18 cellular contexts compared by ENCODE assay signal in the genomic region with DNA sequence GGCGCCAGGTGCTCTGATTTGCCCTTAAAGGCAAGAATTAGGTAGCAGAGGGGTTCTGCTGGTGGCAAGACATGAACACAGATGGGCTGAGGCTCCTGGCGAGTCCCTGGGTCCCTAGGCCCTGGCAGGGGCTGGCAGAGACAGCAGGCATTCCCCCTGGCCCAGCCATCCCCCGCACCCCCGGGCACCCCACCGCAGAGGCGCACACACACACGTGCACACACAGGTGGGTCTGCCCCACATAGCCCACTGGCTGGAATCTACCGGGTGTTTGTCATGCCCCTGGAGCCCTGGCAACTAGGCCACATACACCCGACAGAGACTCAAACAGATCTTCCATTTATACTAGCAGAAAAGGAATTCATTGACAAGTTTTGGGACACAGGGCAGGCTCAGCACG.
DNase-seq lines count a peak whose midpoint lies in the region; ATAC-seq and TF ChIP-seq lines count a peak whose summit lies in the region.
"Had no signal": no experiment of that assay in that cellular context is flagged by ENCODE, and none has a peak within 500 bp of the region (broad histone marks: within the 10 kb centered on the region; RNA-seq: fewer than 3 reads in every experiment).

No MANE protein-coding gene starts in this region.

- H3K4me1 Mint-ChIP-seq in endodermal cell = peaks cover 29% of the 10 kb centered on the region

- H3K27ac Mint-ChIP-seq in endodermal cell = peak overlapping the region; percentile 44
- H3K27ac Mint-ChIP-seq: CD8-positive, alpha-beta memory T cell had no signal

- H3K9ac ChIP-seq in DND-41 (ENCODE audit: low read depth, low read length) (no peak overlapping the region), endodermal cell (ENCODE audit: extremely low read depth, low read length, poor library complexity, severe bottlenecking) (no peak overlapping the region)
- H3K9ac ChIP-seq: GM23248 had no signal

- peaks cover 8% of the 10 kb centered on the region for H3K36me3 Mint-ChIP-seq in endodermal cell (ENCODE audit: low read depth)
- H3K36me3 Mint-ChIP-seq: CD4-positive, CD25-positive, alpha-beta regulatory T cell; CD8-positive, alpha-beta memory T cell had no signal

- H3K79me2 ChIP-seq in DND-41 (ENCODE audit: insufficient read depth, low read length) = no peaks in the 10 kb centered on the region
- no peaks in the 10 kb centered on the region for H3K79me2 ChIP-seq in osteoblast (ENCODE audit: insufficient read depth, low read length)

- DNase-seq in DND-41 = no peak
- peak; percentile 72 for DNase-seq in NCI-H2171 treated with DMSO at 0.1 percent for 48 hours (lab: John Stamatoyannopoulos, UW)
- DNase-seq in endodermal cell = no peak
- peak; percentile 61 for DNase-seq in osteoblast (ENCODE audit: insufficient read length, low spot score, missing footprints)
- DNase-seq in A172 (ENCODE audit: low spot score) = no peak
- DNase-seq in activated effector memory CD4-positive, alpha-beta T cell treated with anti-CD3 and anti-CD28 coated beads, Interleukin-2, amount 50 U/mL, for 16 hours = no peak
- DNase-seq in NCI-H146 treated with DMSO at 0.1 percent for 48 hours (lab: John Stamatoyannopoulos, UW; ENCODE audit: unreplicated experiment) = no peak
- DNase-seq: ACHN; C1 segment of cervical spinal cord; CD4-positive, CD25-positive, alpha-beta regulatory T cell; CD8-positive, alpha-beta memory T cell; COR-L47; DMS153; DMS79; GF-D8; GM23248 had no signal

- H3K4me3 ChIP-seq in DND-41 (ENCODE audit: low read depth in 1 of 2, low read length in 2 of 2) (no peak overlapping the region), endodermal cell (ENCODE audit: low read length) (no peak overlapping the region), osteoblast (ENCODE audit: insufficient read depth, low read length) (no peak overlapping the region)
- H3K4me3 ChIP-seq: GM23248, HAP-1 had no signal

- H3K4me3 Mint-ChIP-seq in endodermal cell = no peak overlapping the region

- ATAC-seq in DND-41 (ENCODE audit: insufficient read depth, low read depth) = no peak

- H3K4me1 ChIP-seq in DND-41 (ENCODE audit: insufficient read depth, low read length) (peaks cover 59% of the 10 kb centered on the region), endodermal cell (ENCODE audit: control insufficient read depth, insufficient read depth, low read length) (peaks cover 7% of the 10 kb centered on the region), osteoblast (ENCODE audit: insufficient read depth, low read length) (no peaks in the 10 kb centered on the region)

- H3K27ac ChIP-seq in DND-41 (ENCODE audit: low read length) (peak overlapping the region; percentile 92; the same call in 1 of the 2 replicates), endodermal cell (ENCODE audit: low read depth, low read length) (no peak overlapping the region), osteoblast (ENCODE audit: low read depth, low read length) (no peak overlapping the region)
- H3K27ac ChIP-seq: GM23248 had no signal

- H3K9me3 Mint-ChIP-seq in endodermal cell = no peaks in the 10 kb centered on the region
- H3K9me3 Mint-ChIP-seq: CD8-positive, alpha-beta memory T cell had no signal

- H4K20me1 ChIP-seq in DND-41 (ENCODE audit: insufficient read depth, low read length) = no peaks in the 10 kb centered on the region
- peaks cover 3% of the 10 kb centered on the region for H4K20me1 ChIP-seq in osteoblast (ENCODE audit: insufficient read depth, low read length)

- H3K9me3 ChIP-seq in DND-41 (ENCODE audit: insufficient read depth, low read length, severe bottlenecking) (no peaks in the 10 kb centered on the region), endodermal cell (ENCODE audit: control insufficient read depth, low read length) (no peaks in the 10 kb centered on the region), osteoblast (ENCODE audit: low read depth, low read length) (no peaks in the 10 kb centered on the region)
- H3K9me3 ChIP-seq: BE2C, HAP-1 had no signal

- H3K36me3 ChIP-seq in DND-41 (ENCODE audit: insufficient read depth, low read length) (no peaks in the 10 kb centered on the region), endodermal cell (ENCODE audit: control insufficient read depth, insufficient read depth, low read length) (peaks cover 7% of the 10 kb centered on the region), osteoblast (ENCODE audit: insufficient read depth, low read length) (no peaks in the 10 kb centered on the region)
- H3K36me3 ChIP-seq: BE2C, HAP-1 had no signal

- no peaks in the 10 kb centered on the region for H3K27me3 Mint-ChIP-seq in endodermal cell (ENCODE audit: insufficient read depth)

- TF ChIP-seq CTCF in DND-41 (IDR thresholded peaks at IDR 0.05; ENCODE audit: borderline replicate concordance, extremely low read depth, low read length, poor library complexity, severe bottlenecking) (no peak), endodermal cell (conservative IDR thresholded peaks at IDR 0.05) (no peak), osteoblast (IDR thresholded peaks at IDR 0.05; ENCODE audit: extremely low read depth, low read depth, low read length) (no peak)

- no peak overlapping the region for H3K4me2 ChIP-seq in DND-41 (ENCODE audit: insufficient read depth, low read length)
- no peak overlapping the region for H3K4me2 ChIP-seq in osteoblast (ENCODE audit: insufficient read depth, low read length)

- H3K27me3 ChIP-seq in DND-41 (ENCODE audit: insufficient read depth, low read length, poor library complexity) (no peaks in the 10 kb centered on the region), endodermal cell (ENCODE audit: control insufficient read depth, insufficient read depth, low read length, poor library complexity, severe bottlenecking) (no peaks in the 10 kb centered on the region), osteoblast (ENCODE audit: insufficient read depth, low read length) (no peaks in the 10 kb centered on the region)
- H3K27me3 ChIP-seq: BE2C had no signal

- 95 to 100% methylated on average over 1 to 10 of the region's 10 CpGs for WGBS in endodermal cell (ENCODE audit: insufficient coverage in 1 of 2, insufficient read length in 1 of 2), 2 experiments

- no peak overlapping the region for H2AFZ ChIP-seq in DND-41 (ENCODE audit: low read depth, low read length)
- no peak overlapping the region for H2AFZ ChIP-seq in osteoblast (ENCODE audit: low read length)
- H2AFZ ChIP-seq: GM23248 had no signal

Comparison
In these comparisons a context has a peak if more than half of its experiments do, and no peak if none do; other contexts are left out.
1. DNase-seq: peak in NCI-H2171 treated with DMSO at 0.1 percent for 48 hours (single experiment) and osteoblast (single experiment); none in DND-41 (single experiment), endodermal cell (single experiment), A172 (single experiment), activated effector memory CD4-positive, alpha-beta T cell treated with anti-CD3 and anti-CD28 coated beads, Interleukin-2, amount 50 U/mL, for 16 hours (single experiment) and NCI-H146 treated with DMSO at 0.1 percent for 48 hours (single experiment).